25 cellular contexts compared by ENCODE assay signal in the genomic region with DNA sequence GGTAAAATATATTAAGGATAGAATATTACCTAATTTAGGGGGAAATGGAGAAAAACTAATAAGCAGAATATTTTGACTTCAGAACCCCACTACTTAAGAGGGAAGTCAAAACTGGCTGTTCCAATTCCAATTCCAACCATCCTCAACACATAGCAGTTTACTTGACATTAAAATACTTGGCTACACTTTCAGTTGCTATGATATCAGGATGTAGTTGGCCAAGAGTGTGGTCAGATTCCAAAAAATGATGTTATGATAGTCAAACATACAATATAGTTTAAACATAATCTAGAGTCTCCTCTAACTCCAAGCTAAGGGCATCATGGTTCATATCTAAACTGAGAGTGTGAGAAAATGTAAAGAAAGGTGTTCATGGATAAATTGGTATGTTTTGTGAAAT. TPM values are rescaled to one million over a fixed set of nuclear protein-coding genes. Genes with fewer than 3 reads are reported as not detected.
DNase-seq lines count a peak whose midpoint lies in the region; ATAC-seq and TF ChIP-seq lines count a peak whose summit lies in the region.
"Had no signal": no experiment of that assay in that cellular context is flagged by ENCODE, and none has a peak within 500 bp of the region (broad histone marks: within the 10 kb centered on the region; RNA-seq: fewer than 3 reads in every experiment).

No MANE protein-coding gene starts in this region.

- no peaks in the 10 kb centered on the region for H3K27me3 Mint-ChIP-seq in activated naive CD4-positive, alpha-beta T cell treated with anti-CD3 and anti-CD28 coated beads for 36 hours (ENCODE audit: low read depth)
- H3K27me3 Mint-ChIP-seq: activated naive CD4-positive, alpha-beta T cell treated with anti-CD3 and anti-CD28 coated beads, Interleukin-2, amount 10 ng/mL, durations not matched to agents 7 days and 5 days; dendritic cell treated with granulocyte-macrophage colony-stimulating factor and Interleukin-4, amounts not matched to agents 40 ng/mL and 50 ng/mL, for 4 days had no signal

- no peak for TF ChIP-seq POLR2A in adrenal gland (IDR thresholded peaks at IDR 0.05)

- H3K9me3 Mint-ChIP-seq in activated naive CD4-positive, alpha-beta T cell treated with anti-CD3 and anti-CD28 coated beads for 36 hours: no peaks in the 10 kb centered on the region
- H3K9me3 Mint-ChIP-seq: activated naive CD4-positive, alpha-beta T cell treated with anti-CD3 and anti-CD28 coated beads, Interleukin-2, amount 10 ng/mL, durations not matched to agents 7 days and 5 days; dendritic cell treated with granulocyte-macrophage colony-stimulating factor and Interleukin-4, amounts not matched to agents 40 ng/mL and 50 ng/mL, for 4 days; natural killer cell had no signal

- POLR2A ChIA-PET in RWPE1 (lab: Yijun Ruan, JAX; ENCODE audit: low non-redundant PET): no interaction called here

- H3K27ac Mint-ChIP-seq in activated naive CD4-positive, alpha-beta T cell treated with anti-CD3 and anti-CD28 coated beads for 36 hours: no peak overlapping the region
- H3K27ac Mint-ChIP-seq: activated naive CD4-positive, alpha-beta T cell treated with anti-CD3 and anti-CD28 coated beads, Interleukin-2, amount 10 ng/mL, durations not matched to agents 7 days and 5 days; dendritic cell treated with granulocyte-macrophage colony-stimulating factor and Interleukin-4, amounts not matched to agents 40 ng/mL and 50 ng/mL, for 4 days; natural killer cell had no signal

- peak overlapping the region; percentile 21 for H3K9ac ChIP-seq in skeletal muscle satellite cell (ENCODE audit: low read depth, low read length)
- H3K9ac ChIP-seq: BLaER1 treated with 17β-estradiol and CSF1 and Interleukin-3, amounts not matched to agents 10 nM and 100 nM; SK-N-SH had no signal

- peaks cover 5% of the 10 kb centered on the region for H3K4me1 Mint-ChIP-seq in activated naive CD4-positive, alpha-beta T cell treated with anti-CD3 and anti-CD28 coated beads for 36 hours (ENCODE audit: low read depth)
- H3K4me1 Mint-ChIP-seq: natural killer cell had no signal

- CTCF ChIA-PET in RWPE1 (lab: Yijun Ruan, JAX): no interaction called here
- CTCF ChIA-PET in activated naive CD4-positive, alpha-beta T cell treated with anti-CD3 and anti-CD28 coated beads for 36 hours (lab: Charles Lee): no interaction called here

- no peak for ATAC-seq in left lung
- ATAC-seq in HG02981 (IDR thresholded peaks at IDR 0.05; ENCODE audit: unreplicated experiment): no peak
- ATAC-seq: natural killer cell had no signal

- H3K27ac ChIP-seq in ACC112 (ENCODE audit: low read depth, low read length): peak overlapping the region; percentile 79
- H3K27ac ChIP-seq in adrenal gland: peak overlapping the region; percentile 61 to 82 (median 68)
- H3K27ac ChIP-seq in left lung: peak overlapping the region; percentile 19 to 26
- H3K27ac ChIP-seq in RWPE1: no peak overlapping the region
- H3K27ac ChIP-seq: BLaER1 treated with 17β-estradiol and CSF1 and Interleukin-3, amounts not matched to agents 10 nM and 100 nM had no signal

- DNase-seq in adrenal gland (no peak), left lung (no peak), RWPE1 (ENCODE audit: low spot score) (no peak)
- DNase-seq in activated effector memory CD4-positive, alpha-beta T cell treated with anti-CD3 and anti-CD28 coated beads, Interleukin-2, amount 50 U/mL, for 16 hours: no peak
- DNase-seq in activated naive CD4-positive, alpha-beta T cell treated with anti-CD3 and anti-CD28 coated beads for 36 hours: no peak
- DNase-seq: activated CD4-positive, alpha-beta T cell treated with anti-CD3 and anti-CD28 coated beads for 4 hours; activated naive CD4-positive, alpha-beta T cell treated with anti-CD3 and anti-CD28 coated beads, Interleukin-2, amount 10 ng/mL, durations not matched to agents 7 days and 5 days; activated T-cell treated with anti-CD3 and anti-CD28 coated beads, Interleukin-2, amount 50 U/mL, for 48 hours; anterior cingulate cortex; Caco-2; caudate nucleus; Kasumi-1; left cardiac atrium; natural killer cell; NCI-H187; NCI-H526 treated with DMSO at 0.1 percent for 48 hours; right cardiac atrium; SK-N-SH; stimulated activated CD4-positive, alpha-beta T cell treated with anti-CD3 and anti-CD28 coated beads, Interleukin-15, amount 100 ng/mL, for 24 hours had no signal

- H3K79me2 ChIP-seq in ACC112 (ENCODE audit: control insufficient read depth, insufficient read depth, low read length, unreplicated experiment): no peaks in the 10 kb centered on the region

- H3K4me2 ChIP-seq in skeletal muscle satellite cell (ENCODE audit: low read length): peak overlapping the region; percentile 40
- H3K4me2 ChIP-seq: BLaER1 treated with 17β-estradiol and CSF1 and Interleukin-3, amounts not matched to agents 10 nM and 100 nM; SK-N-SH had no signal

- TF ChIP-seq CTCF in adrenal gland (IDR thresholded peaks at IDR 0.05): no peak
- TF ChIP-seq CTCF in left lung (IDR thresholded peaks at IDR 0.05): no peak
- TF ChIP-seq CTCF in RWPE1 (conservative IDR thresholded peaks at IDR 0.05; ENCODE audit: low read depth): no peak

- H3K36me3 ChIP-seq in ACC112 (ENCODE audit: insufficient read depth, low read length) (no peaks in the 10 kb centered on the region), adrenal gland (replicated peaks in 1 of 2) (no peaks in the 10 kb centered on the region), left lung (no peaks in the 10 kb centered on the region), skeletal muscle satellite cell (ENCODE audit: insufficient read depth, low read length) (no peaks in the 10 kb centered on the region)
- H3K36me3 ChIP-seq: BLaER1 treated with 17β-estradiol and CSF1 and Interleukin-3, amounts not matched to agents 10 nM and 100 nM; uterus had no signal

- no peaks in the 10 kb centered on the region for H3K9me3 ChIP-seq in adrenal gland (replicated peaks in 1 of 3)
- no peaks in the 10 kb centered on the region for H3K9me3 ChIP-seq in left lung
- no peaks in the 10 kb centered on the region for H3K9me3 ChIP-seq in skeletal muscle satellite cell (replicated peaks; ENCODE audit: low read length)
- H3K9me3 ChIP-seq: BLaER1 treated with 17β-estradiol and CSF1 and Interleukin-3, amounts not matched to agents 10 nM and 100 nM; Caco-2; SK-N-SH; uterus had no signal

- no peak overlapping the region for H3K4me3 ChIP-seq in ACC112 (ENCODE audit: low read depth, low read length)
- H3K4me3 ChIP-seq in adrenal gland: no peak overlapping the region
- no peak overlapping the region for H3K4me3 ChIP-seq in left lung
- no peak overlapping the region for H3K4me3 ChIP-seq in skeletal muscle satellite cell (ENCODE audit: low read length)
- H3K4me3 ChIP-seq: BLaER1 treated with 17β-estradiol and CSF1 and Interleukin-3, amounts not matched to agents 10 nM and 100 nM; uterus had no signal

- no peaks in the 10 kb centered on the region for H3K36me3 Mint-ChIP-seq in activated naive CD4-positive, alpha-beta T cell treated with anti-CD3 and anti-CD28 coated beads for 36 hours (ENCODE audit: low read depth)
- H3K36me3 Mint-ChIP-seq: natural killer cell had no signal

- no peak overlapping the region for H3K4me3 Mint-ChIP-seq in activated naive CD4-positive, alpha-beta T cell treated with anti-CD3 and anti-CD28 coated beads for 36 hours
- H3K4me3 Mint-ChIP-seq: activated naive CD4-positive, alpha-beta T cell treated with anti-CD3 and anti-CD28 coated beads, Interleukin-2, amount 10 ng/mL, durations not matched to agents 7 days and 5 days; dendritic cell treated with granulocyte-macrophage colony-stimulating factor and Interleukin-4, amounts not matched to agents 40 ng/mL and 50 ng/mL, for 4 days; natural killer cell had no signal

- H3K4me1 ChIP-seq in ACC112 (ENCODE audit: control insufficient read depth, insufficient read depth, low read length, unreplicated experiment) (peaks cover 7% of the 10 kb centered on the region), adrenal gland (replicated peaks in 1 of 2) (peaks cover 9 to 19% of the 10 kb centered on the region in 2 donors), left lung (no peaks in the 10 kb centered on the region), skeletal muscle satellite cell (ENCODE audit: control insufficient read depth, insufficient read depth, low read length) (peaks cover 26% of the 10 kb centered on the region)
- H3K4me1 ChIP-seq: uterus had no signal

- H2AFZ ChIP-seq in ACC112 (ENCODE audit: low read length, unreplicated experiment): peak overlapping the region; percentile 19

- intact Hi-C loops in adrenal gland (cut with DNase I): no loop called here
- intact Hi-C loops in left lung (cut with DNase I): no loop called here
- intact Hi-C loops in activated naive CD4-positive, alpha-beta T cell treated with anti-CD3 and anti-CD28 coated beads for 36 hours (cut with micrococcal nuclease): no loop called here

- H3K27me3 ChIP-seq in ACC112 (ENCODE audit: insufficient read depth, low read length) (no peaks in the 10 kb centered on the region), adrenal gland (no peaks in the 10 kb centered on the region), left lung (no peaks in the 10 kb centered on the region), skeletal muscle satellite cell (ENCODE audit: control insufficient read depth, insufficient read depth, low read length) (no peaks in the 10 kb centered on the region)
- H3K27me3 ChIP-seq: BLaER1 treated with 17β-estradiol and CSF1 and Interleukin-3, amounts not matched to agents 10 nM and 100 nM; uterus had no signal

RNA-seq across cellular contexts. Expression of gene SMIM14, which starts 16.5 kb away (rescaled TPM):
- total RNA-seq in adrenal gland: 100 to 1,000 TPM in 6 of 8 donors, 10 to 100 TPM in 2; 59.3 to 160 (median 126) TPM
- 100 to 1,000 TPM in 1 of 3 donors, 10 to 100 TPM in 2; 24.1 to 117 (median 27.1) TPM for polyA plus RNA-seq in adrenal gland
- 10 to 100 TPM; 55.4 to 66.9 TPM for total RNA-seq in left lung
- total RNA-seq in skeletal muscle satellite cell (2012; rRNA removed): 42.1 and 43.9 TPM in 2 replicates
- total RNA-seq in activated naive CD4-positive, alpha-beta T cell treated with anti-CD3 and anti-CD28 coated beads for 36 hours: 1 to 10 TPM; 2.7 to 3.9 TPM

RNA-seq across cellular contexts. Expression of gene UBE2K, which starts 42.7 kb away (rescaled TPM):
- total RNA-seq in adrenal gland: 10 to 100 TPM; 17.9 to 91.4 (median 43.5) TPM
- polyA plus RNA-seq in adrenal gland: 100 to 1,000 TPM in 1 of 3 donors, 10 to 100 TPM in 2; 25.0 to 146 (median 45.7) TPM
- 10 to 100 TPM; 54.5 to 78.6 TPM for total RNA-seq in left lung
- 16.0 and 19.9 TPM in 2 replicates for total RNA-seq in skeletal muscle satellite cell (2012; rRNA removed)
- total RNA-seq in activated naive CD4-positive, alpha-beta T cell treated with anti-CD3 and anti-CD28 coated beads for 36 hours: 10 to 100 TPM; 60.6 to 69.5 TPM

Comparison
In these comparisons a context has a peak if more than half of its experiments do, and no peak if none do; other contexts are left out.
1. RNA of gene SMIM14, which starts 16.5 kb away (total RNA-seq): 59.3 to 160 TPM in adrenal gland and 55.4 to 66.9 TPM in left lung; 2.7 to 3.9 TPM in activated naive CD4-positive, alpha-beta T cell treated with anti-CD3 and anti-CD28 coated beads for 36 hours; every median in the first group is over 10 times any median in the second.